In the genomic region with DNA sequence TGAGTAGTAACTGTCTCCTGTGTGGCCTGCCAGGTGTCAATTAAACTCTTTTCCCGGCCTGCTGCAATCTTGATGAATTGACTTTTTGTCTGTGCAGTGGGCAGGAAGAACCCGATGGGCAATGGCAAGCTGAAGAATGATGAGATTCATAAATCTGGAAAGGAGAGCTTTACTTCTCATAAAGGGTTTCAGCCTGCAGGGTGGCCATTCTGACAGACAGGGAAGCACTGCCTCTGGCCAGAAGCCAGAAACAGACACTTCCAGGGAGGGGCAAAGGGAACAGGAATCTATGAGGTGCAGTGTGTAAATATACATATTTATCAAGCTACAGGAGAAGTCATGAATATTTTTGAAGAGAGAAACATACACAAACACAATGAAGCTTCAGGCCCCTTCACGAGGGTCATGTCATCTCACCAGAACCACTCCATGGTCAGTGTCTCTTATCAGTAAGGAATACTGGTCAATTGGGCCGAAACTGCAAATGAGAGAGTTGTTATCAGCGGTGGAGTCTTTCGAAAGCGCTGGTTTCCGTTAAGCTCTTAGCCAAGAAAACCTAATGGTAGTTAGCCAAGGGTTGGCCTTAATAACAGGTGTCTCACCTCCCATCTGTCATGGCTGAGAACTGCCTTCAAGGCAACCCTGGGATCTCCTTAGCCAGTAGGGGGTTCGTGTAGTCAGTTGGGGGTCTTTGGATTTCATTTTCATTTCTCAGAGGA, we compare ENCODE assay signal across 8 cellular contexts. TPM values are rescaled to one million over a fixed set of nuclear protein-coding genes. Genes with fewer than 3 reads are reported as not detected.
A peak's percentile ranks its signal among the peaks of the same experiment; 100 is the strongest.
DNase-seq lines count a peak whose midpoint lies in the region; ATAC-seq lines count a peak whose summit lies in the region.

No MANE protein-coding gene starts in this region.

- H3K4me3 ChIP-seq in right cardiac atrium (ENCODE audit: low read length): peak overlapping the region; percentile 33

- peaks cover 23% of the 10 kb centered on the region for H3K36me3 Mint-ChIP-seq in activated CD4-positive, alpha-beta T cell treated with anti-CD3 and anti-CD28 coated beads for 36 hours (ENCODE audit: low read depth)
- H3K36me3 Mint-ChIP-seq in activated CD8-positive, alpha-beta T cell treated with anti-CD3 and anti-CD28 coated beads, Interleukin-2, amount 10 ng/mL, durations not matched to agents 7 days and 5 days (ENCODE audit: low read depth): peaks cover 44% of the 10 kb centered on the region

- H3K27me3 Mint-ChIP-seq in activated CD4-positive, alpha-beta T cell treated with anti-CD3 and anti-CD28 coated beads for 36 hours: no peaks in the 10 kb centered on the region
- H3K27me3 Mint-ChIP-seq in activated CD8-positive, alpha-beta T cell treated with anti-CD3 and anti-CD28 coated beads, Interleukin-2, amount 10 ng/mL, durations not matched to agents 7 days and 5 days (ENCODE audit: low read depth): no peaks in the 10 kb centered on the region
- no peaks in the 10 kb centered on the region for H3K27me3 Mint-ChIP-seq in stimulated activated naive CD8-positive, alpha-beta T cell treated with anti-CD3 and anti-CD28 coated beads, Interleukin-15, amount 100 ng/mL, for 72 hours

- intact Hi-C loops in activated CD4-positive, alpha-beta T cell treated with anti-CD3 and anti-CD28 coated beads for 36 hours (cut with DNase I, micrococcal nuclease): loop anchor here (5.0 to 10.0 kb wide), 2 partner anchors 95 to 542 kb away; partner anchors contain the start of genes PCYT2 (in 1 of the 2) and SIRT7 (in 1 of the 2)
- intact Hi-C loops in right cardiac atrium (cut with DNase I): no loop called here

- ATAC-seq in activated CD4-positive, alpha-beta T cell treated with anti-CD3 and anti-CD28 coated beads for 36 hours: no peak
- no peak for ATAC-seq in activated CD8-positive, alpha-beta T cell treated with anti-CD3 and anti-CD28 coated beads, Interleukin-2, amount 10 ng/mL, durations not matched to agents 7 days and 5 days
- ATAC-seq in right cardiac atrium: no peak
- ATAC-seq in stimulated activated naive CD8-positive, alpha-beta T cell treated with anti-CD3 and anti-CD28 coated beads, Interleukin-15, amount 100 ng/mL, for 72 hours: no peak
- no peak for ATAC-seq in HG02678 (IDR thresholded peaks at IDR 0.05; ENCODE audit: unreplicated experiment)

- H3K9me3 ChIP-seq in right cardiac atrium (ENCODE audit: control insufficient read depth, low read length): no peaks in the 10 kb centered on the region

- WGBS in right cardiac atrium: 59% methylated on average over 9 of the region's 9 CpGs

- H3K27ac ChIP-seq in right cardiac atrium (ENCODE audit: low read length): peak overlapping the region; percentile 92

- no peak for DNase-seq in activated CD4-positive, alpha-beta T cell treated with anti-CD3 and anti-CD28 coated beads for 36 hours
- no peak for DNase-seq in activated CD4-positive, alpha-beta T cell treated with anti-CD3 and anti-CD28 coated beads, Interleukin-2, amount 50 U/mL, for 48 hours
- no peak for DNase-seq in activated CD8-positive, alpha-beta T cell treated with anti-CD3 and anti-CD28 coated beads, Interleukin-2, amount 10 ng/mL, durations not matched to agents 7 days and 5 days
- DNase-seq in right cardiac atrium (peak in 2 of 3 donors; percentile 63 to 75), hepatic stellate cell (ENCODE audit: low spot score) (no peak), NCI-H2171 (lab: John Stamatoyannopoulos, UW) (no peak)
- no peak for DNase-seq in stimulated activated naive CD8-positive, alpha-beta T cell treated with anti-CD3 and anti-CD28 coated beads, Interleukin-15, amount 100 ng/mL, for 72 hours

- peak overlapping the region; percentile 99 for H3K27ac Mint-ChIP-seq in activated CD4-positive, alpha-beta T cell treated with anti-CD3 and anti-CD28 coated beads for 36 hours
- H3K27ac Mint-ChIP-seq in activated CD8-positive, alpha-beta T cell treated with anti-CD3 and anti-CD28 coated beads, Interleukin-2, amount 10 ng/mL, durations not matched to agents 7 days and 5 days: peak overlapping the region; percentile 94
- H3K27ac Mint-ChIP-seq in stimulated activated naive CD8-positive, alpha-beta T cell treated with anti-CD3 and anti-CD28 coated beads, Interleukin-15, amount 100 ng/mL, for 72 hours: peak overlapping the region; percentile 96 to 99

- peak overlapping the region; percentile 79 for H3K4me3 Mint-ChIP-seq in activated CD4-positive, alpha-beta T cell treated with anti-CD3 and anti-CD28 coated beads for 36 hours
- peak overlapping the region; percentile 94 for H3K4me3 Mint-ChIP-seq in activated CD8-positive, alpha-beta T cell treated with anti-CD3 and anti-CD28 coated beads, Interleukin-2, amount 10 ng/mL, durations not matched to agents 7 days and 5 days
- peak overlapping the region; percentile 97 to 98 for H3K4me3 Mint-ChIP-seq in stimulated activated naive CD8-positive, alpha-beta T cell treated with anti-CD3 and anti-CD28 coated beads, Interleukin-15, amount 100 ng/mL, for 72 hours

- H3K4me1 Mint-ChIP-seq in activated CD4-positive, alpha-beta T cell treated with anti-CD3 and anti-CD28 coated beads for 36 hours: peaks cover 33% of the 10 kb centered on the region
- H3K4me1 Mint-ChIP-seq in activated CD8-positive, alpha-beta T cell treated with anti-CD3 and anti-CD28 coated beads, Interleukin-2, amount 10 ng/mL, durations not matched to agents 7 days and 5 days (ENCODE audit: low read depth): peaks cover 33% of the 10 kb centered on the region
- H3K4me1 Mint-ChIP-seq in stimulated activated naive CD8-positive, alpha-beta T cell treated with anti-CD3 and anti-CD28 coated beads, Interleukin-15, amount 100 ng/mL, for 72 hours: peaks cover 45% of the 10 kb centered on the region

- CTCF ChIA-PET in activated CD4-positive, alpha-beta T cell treated with anti-CD3 and anti-CD28 coated beads for 36 hours (lab: Charles Lee): no interaction called here
- CTCF ChIA-PET in activated CD8-positive, alpha-beta T cell treated with anti-CD3 and anti-CD28 coated beads, Interleukin-2, amount 10 ng/mL, durations not matched to agents 7 days and 5 days (lab: Charles Lee): interaction anchor here (0.6 kb wide), 1 partner anchor 74 kb away, joined by 3 read pairs; no protein-coding TSS in a partner anchor

- POLR2A ChIA-PET in activated CD4-positive, alpha-beta T cell treated with anti-CD3 and anti-CD28 coated beads for 36 hours (lab: Charles Lee): interaction anchor here (1.2 to 1.8 kb wide), 2 partner anchors 8 to 62 kb away, joined by 5 to 6 read pairs; partner anchors contain the start of gene FOXK2
- POLR2A ChIA-PET in activated CD8-positive, alpha-beta T cell treated with anti-CD3 and anti-CD28 coated beads, Interleukin-2, amount 10 ng/mL, durations not matched to agents 7 days and 5 days (lab: Charles Lee): interaction anchor here (0.7 to 2.6 kb wide), 9 partner anchors 8 to 91 kb away, joined by 3 to 24 read pairs (median 4); partner anchors contain the start of gene FOXK2

- no peaks in the 10 kb centered on the region for H3K9me3 Mint-ChIP-seq in activated CD4-positive, alpha-beta T cell treated with anti-CD3 and anti-CD28 coated beads for 36 hours (ENCODE audit: low read depth)
- H3K9me3 Mint-ChIP-seq in activated CD8-positive, alpha-beta T cell treated with anti-CD3 and anti-CD28 coated beads, Interleukin-2, amount 10 ng/mL, durations not matched to agents 7 days and 5 days (ENCODE audit: insufficient read depth): no peaks in the 10 kb centered on the region
- no peaks in the 10 kb centered on the region for H3K9me3 Mint-ChIP-seq in stimulated activated naive CD8-positive, alpha-beta T cell treated with anti-CD3 and anti-CD28 coated beads, Interleukin-15, amount 100 ng/mL, for 72 hours

- peaks cover 5% of the 10 kb centered on the region for H3K4me1 ChIP-seq in right cardiac atrium (ENCODE audit: control insufficient read depth, insufficient read depth, low read length)

- no peaks in the 10 kb centered on the region for H3K27me3 ChIP-seq in right cardiac atrium (ENCODE audit: control insufficient read depth, insufficient read depth)

RNA-seq across cellular contexts. Expression of gene NARF, which starts 1.3 kb away (rescaled TPM):
- 10 to 100 TPM; 65.4 to 85.9 TPM for total RNA-seq in activated CD4-positive, alpha-beta T cell treated with anti-CD3 and anti-CD28 coated beads for 36 hours
- total RNA-seq in activated CD8-positive, alpha-beta T cell treated with anti-CD3 and anti-CD28 coated beads, Interleukin-2, amount 10 ng/mL, durations not matched to agents 7 days and 5 days: 100 to 1,000 TPM; 112 to 114 TPM
- total RNA-seq in right cardiac atrium: 10 to 100 TPM; 67.4 to 99.6 (median 77.1) TPM
- 79.1 TPM for polyA plus RNA-seq in right cardiac atrium

RNA-seq across cellular contexts. Expression of gene CYBC1, which starts 6.7 kb away (rescaled TPM):
- total RNA-seq in activated CD4-positive, alpha-beta T cell treated with anti-CD3 and anti-CD28 coated beads for 36 hours: 100 to 1,000 TPM; 286 to 329 TPM
- total RNA-seq in activated CD8-positive, alpha-beta T cell treated with anti-CD3 and anti-CD28 coated beads, Interleukin-2, amount 10 ng/mL, durations not matched to agents 7 days and 5 days: 100 to 1,000 TPM; 220 to 247 TPM
- 10 to 100 TPM; 31.0 to 34.7 (median 33.5) TPM for total RNA-seq in right cardiac atrium
- 20.8 TPM for polyA plus RNA-seq in right cardiac atrium

RNA-seq across cellular contexts. Expression of gene OGFOD3, which starts 38.8 kb away (rescaled TPM):
- total RNA-seq in activated CD4-positive, alpha-beta T cell treated with anti-CD3 and anti-CD28 coated beads for 36 hours: 10 to 100 TPM; 20.0 to 22.3 TPM
- total RNA-seq in activated CD8-positive, alpha-beta T cell treated with anti-CD3 and anti-CD28 coated beads, Interleukin-2, amount 10 ng/mL, durations not matched to agents 7 days and 5 days: 10 to 100 TPM; 25.2 to 28.0 TPM
- total RNA-seq in right cardiac atrium: 10 to 100 TPM; 27.9 to 34.0 (median 30.5) TPM
- 28.9 TPM for polyA plus RNA-seq in right cardiac atrium

RNA-seq across cellular contexts. Expression of gene HEXD, which starts 39.1 kb away (rescaled TPM):
- total RNA-seq in activated CD4-positive, alpha-beta T cell treated with anti-CD3 and anti-CD28 coated beads for 36 hours: 10 to 100 TPM; 23.3 to 26.0 TPM
- total RNA-seq in activated CD8-positive, alpha-beta T cell treated with anti-CD3 and anti-CD28 coated beads, Interleukin-2, amount 10 ng/mL, durations not matched to agents 7 days and 5 days: 10 to 100 TPM; 47.6 to 53.6 TPM
- total RNA-seq in right cardiac atrium: 10 to 100 TPM; 13.6 to 24.4 (median 18.7) TPM
- polyA plus RNA-seq in right cardiac atrium: 22.5 TPM

Comparison
In these comparisons a context has a peak if more than half of its experiments do, and no peak if none do; other contexts are left out.
1. DNase-seq: peak in right cardiac atrium (2 of 3); none in activated CD4-positive, alpha-beta T cell treated with anti-CD3 and anti-CD28 coated beads for 36 hours (single experiment), activated CD4-positive, alpha-beta T cell treated with anti-CD3 and anti-CD28 coated beads, Interleukin-2, amount 50 U/mL, for 48 hours (0 of 2), activated CD8-positive, alpha-beta T cell treated with anti-CD3 and anti-CD28 coated beads, Interleukin-2, amount 10 ng/mL, durations not matched to agents 7 days and 5 days (single experiment), stimulated activated naive CD8-positive, alpha-beta T cell treated with anti-CD3 and anti-CD28 coated beads, Interleukin-15, amount 100 ng/mL, for 72 hours (0 of 2), hepatic stellate cell (single experiment) and NCI-H2171 (single experiment).
2. RNA of gene CYBC1, which starts 6.7 kb away (total RNA-seq): 286 to 329 TPM in activated CD4-positive, alpha-beta T cell treated with anti-CD3 and anti-CD28 coated beads for 36 hours and 220 to 247 TPM in activated CD8-positive, alpha-beta T cell treated with anti-CD3 and anti-CD28 coated beads, Interleukin-2, amount 10 ng/mL, durations not matched to agents 7 days and 5 days; 31.0 to 34.7 TPM in right cardiac atrium; every median in the first group is over 4 times any median in the second.
3. intact Hi-C loops: an anchor here in activated CD4-positive, alpha-beta T cell treated with anti-CD3 and anti-CD28 coated beads for 36 hours (5.0 to 10.0 kb wide); none called in right cardiac atrium.
4. Peak in every context shown above with its lines, with median percentiles within 50 percentile points of each other: H3K27ac Mint-ChIP-seq and H3K4me3 Mint-ChIP-seq.